In genomic region chr1:6982860-6983259, GRCh38 we compare ENCODE assay signal across 26 cellular contexts.
"Had no signal": no experiment of that assay in that cellular context is flagged by ENCODE, and none has a peak within 500 bp of the region (broad histone marks: within the 10 kb centered on the region; RNA-seq: fewer than 3 reads in every experiment).

No MANE protein-coding gene starts in this region.

- H3K36me3 ChIP-seq: cardiac muscle cell, MG63, Peyer's patch had no signal

- H3K9me3 ChIP-seq: MG63, Peyer's patch had no signal

- H3K4me1 ChIP-seq: Peyer's patch had no signal

- H3K27ac ChIP-seq: cardiac muscle cell, Peyer's patch had no signal

- H3K27me3 ChIP-seq: cardiac muscle cell, MG63, Peyer's patch had no signal

- DNase-seq: activated B cell treated with CpG ODN at 0.5 μM for 24 hours; activated CD4-positive, alpha-beta T cell treated with anti-CD3 and anti-CD28 coated beads for 1 hour; activated CD4-positive, alpha-beta T cell treated with anti-CD3 and anti-CD28 coated beads, Interleukin-2, amount 10 ng/mL, durations not matched to agents 24 days and 14 days; activated CD4-positive, alpha-beta T cell treated with anti-CD3 and anti-CD28 coated beads, Interleukin-2, amount 50 U/mL, for 48 hours; activated CD8-positive, alpha-beta memory T cell treated with anti-CD3 and anti-CD28 coated beads, Interleukin-2, amount 10 ng/mL, durations not matched to agents 7 days and 5 days; activated effector memory CD4-positive, alpha-beta T cell treated with Interleukin-2 at 50 U/mL for 16 hours; activated naive CD4-positive, alpha-beta T cell; activated T-cell treated with anti-CD3 and anti-CD28 coated beads, Interleukin-2, amount 50 U/mL, for 24 hours; amygdala; KG1; MG63; MV-4-11; NCI-H1092 treated with DMSO at 0.1 percent for 48 hours; NCI-H1417 treated with DMSO at 0.1 percent for 48 hours; NCI-H1694; NCI-H2029; NCI-H2107; NCI-H510A treated with DMSO at 0.1 percent for 48 hours; NCI-H69; NK-92 treated with Interleukin-12 subunit alpha and Interleukin-12 subunit beta, amount 100 ng/mL, for 24 hours; OCI-M1; Peyer's patch; SIG-M5; T-helper 2 cell; T1000 had no signal

- H3K4me3 ChIP-seq: cardiac muscle cell, MG63, Peyer's patch had no signal

- ATAC-seq: activated CD8-positive, alpha-beta memory T cell treated with anti-CD3 and anti-CD28 coated beads, Interleukin-2, amount 10 ng/mL, durations not matched to agents 7 days and 5 days had no signal
